8 cellular contexts compared by ENCODE assay signal in genomic region chr2:158753561-158754302, GRCh38. TPM values are rescaled to one million over a fixed set of nuclear protein-coding genes. Genes with fewer than 3 reads are reported as not detected.
A peak's percentile ranks its signal among the peaks of the same experiment; 100 is the strongest.
DNase-seq lines count a peak whose midpoint lies in the region; ATAC-seq lines count a peak whose summit lies in the region.

No MANE protein-coding gene starts in this region.

- ATAC-seq in GM18870 (IDR thresholded peaks at IDR 0.05; ENCODE audit: unreplicated experiment) (peak; percentile 81), HG03095 (IDR thresholded peaks at IDR 0.05; ENCODE audit: unreplicated experiment) (peak; percentile 82)

- DNase-seq in COR-L47 (lab: John Stamatoyannopoulos, UW) (peak; percentile 54), NCI-H2171 (lab: John Stamatoyannopoulos, UW) (peak; percentile 49), foreskin melanocyte (peak; percentile 58), nucleus accumbens (lab: John Stamatoyannopoulos, UW) (peak in 36 of 56 donors; percentile 9 to 68 (median 40)), posterior vena cava (ENCODE audit: low spot score) (no peak)
- DNase-seq in activated CD4-positive, alpha-beta T cell treated with anti-CD3 and anti-CD28 coated beads, Interleukin-2, amount 50 U/mL, for 1 hour: peak; percentile 4

- intact Hi-C loops in posterior vena cava (cut with DNase I): loop anchor here in 1 of 2 donors (1.0 to 2.0 kb wide), 2 partner anchors 29 to 43 kb away; no protein-coding TSS in a partner anchor

RNA-seq across cellular contexts. Expression of gene DAPL1, which starts 41.4 kb away (rescaled TPM):
- not detected for total RNA-seq in posterior vena cava
